Comparison of ENCODE assay signal across 5 cellular contexts in the genomic region with DNA sequence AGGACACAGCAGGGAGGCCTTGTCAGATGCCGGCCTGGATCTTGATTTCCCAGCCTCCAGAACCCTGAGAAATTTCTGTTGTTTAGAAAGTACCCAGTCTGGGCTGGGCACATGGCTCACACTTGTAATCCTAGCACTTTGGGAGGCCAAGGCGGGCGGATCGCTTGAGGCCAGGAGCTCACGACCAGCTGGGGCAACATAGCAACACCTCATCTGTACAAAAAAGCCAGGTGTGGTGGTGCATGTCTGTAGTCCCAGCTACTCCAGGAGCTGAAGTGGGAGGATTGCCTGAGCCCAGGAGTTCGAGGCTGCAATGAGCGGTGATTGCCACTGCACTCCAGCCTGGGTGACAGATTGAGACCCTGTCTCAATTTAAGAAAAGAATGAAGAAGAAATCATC. TPM values are rescaled to one million over a fixed set of nuclear protein-coding genes. Genes with fewer than 3 reads are reported as not detected.
"Had no signal": no experiment of that assay in that cellular context is flagged by ENCODE, and none has a peak within 500 bp of the region (broad histone marks: within the 10 kb centered on the region; RNA-seq: fewer than 3 reads in every experiment).

No MANE protein-coding gene starts in this region.

RNA-seq across cellular contexts. Expression of gene KCNJ12, which starts 57.3 kb away (rescaled TPM):
- total RNA-seq: activated CD4-positive, alpha-beta memory T cell treated with anti-CD3 and anti-CD28 coated beads, Interleukin-2, amount 10 ng/mL, durations not matched to agents 7 days and 5 days; activated CD4-positive, alpha-beta T cell treated with anti-CD3 and anti-CD28 coated beads for 36 hours; activated CD8-positive, alpha-beta memory T cell treated with anti-CD3 and anti-CD28 coated beads for 36 hours; activated naive CD8-positive, alpha-beta T cell treated with anti-CD3 and anti-CD28 coated beads, Interleukin-2, amount 10 ng/mL, durations not matched to agents 7 days and 5 days; T-helper 2 cell treated with Interferon-gamma antibody and Interleukin-4, amounts not matched to agents 100 ng/mL and 5 ng/mL, for 36 hours had no signal
